In the genomic region with DNA sequence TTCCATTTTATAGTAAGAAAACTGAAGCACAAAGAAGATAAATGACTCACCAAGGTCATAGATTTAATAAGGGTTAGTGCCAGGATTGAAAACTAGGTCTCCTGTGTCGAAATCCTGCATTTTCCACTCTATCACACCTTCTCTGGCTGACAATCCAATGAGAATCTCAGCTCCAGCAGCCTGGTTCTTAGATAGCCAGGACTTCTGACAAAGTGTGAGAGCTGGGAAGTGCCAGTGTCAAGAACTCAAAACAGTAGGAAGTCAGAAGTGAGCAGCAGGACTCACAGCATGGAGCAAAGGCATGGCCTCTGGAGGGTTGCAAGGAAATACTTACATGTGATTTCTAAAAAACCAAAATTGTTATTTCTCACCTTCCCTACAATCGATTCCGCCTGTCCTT, we compare ENCODE assay signal across 26 cellular contexts.
"Had no signal": no experiment of that assay in that cellular context is flagged by ENCODE, and none has a peak within 500 bp of the region (broad histone marks: within the 10 kb centered on the region; RNA-seq: fewer than 3 reads in every experiment).

No MANE protein-coding gene starts in this region.

- H3K27me3 ChIP-seq: ascending aorta, body of pancreas, Peyer's patch, SJSA1 had no signal

- H3K27ac ChIP-seq: ascending aorta, body of pancreas, Peyer's patch, RWPE1, SJSA1 had no signal

- H3K9me3 ChIP-seq: ascending aorta, body of pancreas, Peyer's patch, SJSA1 had no signal

- H3K4me3 ChIP-seq: ascending aorta, body of pancreas, Peyer's patch, SJSA1 had no signal

- H3K4me1 ChIP-seq: ascending aorta, body of pancreas, Peyer's patch, SJSA1 had no signal

- ATAC-seq: activated CD8-positive, alpha-beta T cell treated with anti-CD3 and anti-CD28 coated beads, Interleukin-2, amount 10 ng/mL, durations not matched to agents 7 days and 5 days; body of pancreas; SK-N-SH treated with all-trans-retinoic acid at 6 μM for 48 hours had no signal

- DNase-seq: activated CD4-positive, alpha-beta T cell treated with anti-CD3 and anti-CD28 coated beads for 48 hours; activated CD4-positive, alpha-beta T cell treated with anti-CD3 and anti-CD28 coated beads, Interleukin-2, amount 50 U/mL, for 4 hours; activated CD4-positive, CD25-positive, alpha-beta regulatory T cell treated with anti-CD3 and anti-CD28 coated beads, Interleukin-2, amount 50 U/mL, for 72 hours; activated CD8-positive, alpha-beta memory T cell treated with anti-CD3 and anti-CD28 coated beads, Interleukin-2, amount 50 U/mL, for 48 hours; activated CD8-positive, alpha-beta T cell treated with anti-CD3 and anti-CD28 coated beads, Interleukin-2, amount 10 ng/mL, durations not matched to agents 7 days and 5 days; activated naive CD4-positive, alpha-beta T cell treated with anti-CD3 and anti-CD28 coated beads, Interleukin-2, amount 50 U/mL, for 16 hours; activated naive CD8-positive, alpha-beta T cell treated with anti-CD3 and anti-CD28 coated beads, Interleukin-2, amount 10 ng/mL, durations not matched to agents 7 days and 5 days; activated T-cell treated with anti-CD3 and anti-CD28 coated beads, Interleukin-2, amount 50 U/mL, for 1 hour; amniotic stem cell; body of pancreas; cerebellar nuclear complex; MM.1S; NCI-H1105; NCI-H1436; NCI-H187; NCI-H2081; NCI-H2227 treated with DMSO at 0.1 percent for 48 hours; NCI-H526; NK-92 treated with Interleukin-12 subunit alpha and Interleukin-12 subunit beta, amount 100 ng/mL, for 24 hours; OCI-M1; Peyer's patch; SHP77 had no signal

- H3K36me3 ChIP-seq: ascending aorta, Peyer's patch, SJSA1 had no signal
